In the genomic region with DNA sequence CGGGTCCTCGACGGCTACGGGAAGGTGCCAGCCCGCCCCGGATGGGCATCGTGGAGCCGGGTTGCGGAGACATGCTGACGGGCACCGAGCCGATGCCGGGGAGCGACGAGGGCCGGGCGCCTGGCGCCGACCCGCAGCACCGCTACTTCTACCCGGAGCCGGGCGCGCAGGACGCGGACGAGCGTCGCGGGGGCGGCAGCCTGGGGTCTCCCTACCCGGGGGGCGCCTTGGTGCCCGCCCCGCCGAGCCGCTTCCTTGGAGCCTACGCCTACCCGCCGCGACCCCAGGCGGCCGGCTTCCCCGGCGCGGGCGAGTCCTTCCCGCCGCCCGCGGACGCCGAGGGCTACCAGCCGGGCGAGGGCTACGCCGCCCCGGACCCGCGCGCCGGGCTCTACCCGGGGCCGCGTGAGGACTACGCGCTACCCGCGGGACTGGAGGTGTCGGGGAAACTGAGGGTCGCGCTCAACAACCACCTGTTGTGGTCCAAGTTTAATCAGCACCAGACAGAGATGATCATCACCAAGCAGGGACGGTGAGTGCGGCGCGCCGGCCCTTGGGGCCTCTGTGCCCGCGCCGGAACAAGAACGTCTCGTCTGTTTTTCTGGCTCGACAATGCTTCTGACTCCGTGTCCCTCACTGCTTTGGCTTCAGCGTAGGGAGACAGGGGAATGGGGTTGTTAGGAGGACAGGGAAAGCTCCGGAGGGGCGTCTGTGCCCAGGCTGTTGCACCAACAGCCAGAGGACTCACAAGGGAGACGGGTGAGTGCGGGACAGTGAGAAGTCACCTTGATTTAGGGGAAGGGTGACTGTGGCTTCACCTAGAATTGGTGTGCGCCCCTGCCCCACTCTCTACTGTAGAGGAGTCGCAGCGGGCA, we compare ENCODE assay signal across 7 cellular contexts. TPM values are rescaled to one million over a fixed set of nuclear protein-coding genes. Genes with fewer than 3 reads are reported as not detected.
A peak's percentile ranks its signal among the peaks of the same experiment; 100 is the strongest.
DNase-seq lines count a peak whose midpoint lies in the region; ATAC-seq, FAIRE-seq and TF ChIP-seq lines count a peak whose summit lies in the region.

No MANE protein-coding gene starts in this region.

- peaks cover 2% of the 10 kb centered on the region for H3K27me3 Mint-ChIP-seq in activated B cell treated with CpG ODN at 0.5 μM for 24 hours

- H3K36me3 Mint-ChIP-seq in activated B cell treated with CpG ODN at 0.5 μM for 24 hours (ENCODE audit: low read depth), result peaks cover 2% of the 10 kb centered on the region

- peaks cover 55% of the 10 kb centered on the region for H3K4me1 Mint-ChIP-seq in activated B cell treated with CpG ODN at 0.5 μM for 24 hours

- no peaks in the 10 kb centered on the region for H3K9me3 ChIP-seq in right atrium auricular region
- H3K9me3 ChIP-seq in small intestine (ENCODE audit: control insufficient read depth, low read depth), result no peaks in the 10 kb centered on the region

- intact Hi-C loops in activated B cell treated with CpG ODN at 0.5 μM for 24 hours (cut with micrococcal nuclease), result loop anchor here (1.0 to 2.0 kb wide), 8 partner anchors 9 to 161 kb away; partner anchors contain the start of gene TBKBP1

- H3K4me1 ChIP-seq in right atrium auricular region (peaks cover 0 to 18% of the 10 kb centered on the region in 2 donors), small intestine (ENCODE audit: control insufficient read depth in 2 of 2, insufficient read depth in 1 of 2, low read depth in 1 of 2, low read length in 1 of 2) (no peaks in the 10 kb centered on the region)

- H3K27ac ChIP-seq in right atrium auricular region (no peak overlapping the region), small intestine (ENCODE audit: low read depth in 1 of 2, low read length in 1 of 2) (peak overlapping the region; percentile 54 to 67)

- POLR2A ChIA-PET in activated B cell treated with CpG ODN at 0.5 μM for 24 hours (lab: Charles Lee), result interaction anchor here (0.8 to 3.1 kb wide), 17 partner anchors 8 to 162 kb away, joined by 3 to 17 read pairs (median 6); partner anchors contain the start of genes KPNB1, SP2 and TBKBP1

- H3K27ac Mint-ChIP-seq in activated B cell treated with CpG ODN at 0.5 μM for 24 hours, result peak overlapping the region; percentile 87

- H3K36me3 ChIP-seq in right atrium auricular region, result no peaks in the 10 kb centered on the region
- H3K36me3 ChIP-seq in small intestine (ENCODE audit: control insufficient read depth in 2 of 2, insufficient read depth in 2 of 2, low read length in 2 of 2), result no peaks in the 10 kb centered on the region

- peak overlapping the region; percentile 15 to 52 for H3K4me3 ChIP-seq in right atrium auricular region
- H3K4me3 ChIP-seq in small intestine (ENCODE audit: low read depth in 1 of 2, low read length in 2 of 2), result peak overlapping the region; percentile 38 to 61

- FAIRE-seq in small intestine (lab: Jason Lieb, UNC), result no peak

- peaks cover 0 to 18% of the 10 kb centered on the region in 2 donors for H3K27me3 ChIP-seq in right atrium auricular region
- peaks cover 4 to 5% of the 10 kb centered on the region in 2 donors for H3K27me3 ChIP-seq in small intestine (ENCODE audit: control insufficient read depth in 2 of 2, insufficient read depth in 2 of 2, low read length in 2 of 2)

- DNase-seq in activated B cell treated with CpG ODN at 0.5 μM for 24 hours (peak; percentile 48), right atrium auricular region (ENCODE audit: low spot score) (no peak), small intestine (no peak), nucleus accumbens (lab: John Stamatoyannopoulos, UW) (no peak)

- 2 to 4% (median 4%) methylated on average over 57 to 93 of the region's 93 CpGs for WGBS in small intestine, 3 donors

- H3K4me3 Mint-ChIP-seq in activated B cell treated with CpG ODN at 0.5 μM for 24 hours, result peak overlapping the region; percentile 94

- ATAC-seq in GM19043 (IDR thresholded peaks at IDR 0.05; ENCODE audit: low read depth, unreplicated experiment), result peak; percentile 5
- peak; percentile 8 for ATAC-seq in HG02884 (IDR thresholded peaks at IDR 0.05; ENCODE audit: unreplicated experiment)
- ATAC-seq in activated B cell treated with CpG ODN at 0.5 μM for 24 hours (ENCODE audit: low read depth), result peak; percentile 40
- no peak for ATAC-seq in GM18873 (IDR thresholded peaks at IDR 0.05; ENCODE audit: low FRiP score, unreplicated experiment)

- H3K9me3 Mint-ChIP-seq in activated B cell treated with CpG ODN at 0.5 μM for 24 hours, result no peaks in the 10 kb centered on the region

- CTCF ChIA-PET in activated B cell treated with CpG ODN at 0.5 μM for 24 hours (lab: Charles Lee), result interaction anchor here (0.6 to 2.5 kb wide), 12 partner anchors 8 to 69 kb away, joined by 3 to 20 read pairs (median 4); partner anchors contain the start of gene TBKBP1

- TF ChIP-seq CTCF in activated B cell treated with CpG ODN at 0.5 μM for 24 hours (IDR thresholded peaks at IDR 0.05) (no peak), right atrium auricular region (IDR thresholded peaks at IDR 0.05) (no peak)

RNA-seq across cellular contexts. Expression of gene TBX21, which starts 0.6 kb away (rescaled TPM):
- total RNA-seq in activated B cell treated with CpG ODN at 0.5 μM for 24 hours, result 3.6 and 3.8 TPM in 2 replicates
- total RNA-seq in right atrium auricular region, result under 1 TPM in 1 of 2 donors, not detected in 1; 0.39 TPM
- polyA plus RNA-seq in small intestine, result under 1 TPM; 0.27 to 0.45 (median 0.31) TPM

RNA-seq across cellular contexts. Expression of gene TBKBP1, which starts 39.7 kb away (rescaled TPM):
- 3.6 and 4.1 TPM in 2 replicates for total RNA-seq in activated B cell treated with CpG ODN at 0.5 μM for 24 hours
- 10 to 100 TPM; 10.9 to 13.7 TPM for total RNA-seq in right atrium auricular region
- 1 to 10 TPM in 2 of 3 donors, under 1 TPM in 1; 0.22 to 5.5 (median 3.5) TPM for polyA plus RNA-seq in small intestine

Comparison
In these comparisons a context has a peak if more than half of its experiments do, and no peak if none do; other contexts are left out.
1. H3K27ac ChIP-seq: peak in small intestine (2 of 2); none in right atrium auricular region (0 of 2).